Comparison of ENCODE assay signal across 8 cellular contexts in genomic region chr3:16512435-16513140, GRCh38. TPM values are rescaled to one million over a fixed set of nuclear protein-coding genes. Genes with fewer than 3 reads are reported as not detected.
DNase-seq lines count a peak whose midpoint lies in the region; ATAC-seq, FAIRE-seq and TF ChIP-seq lines count a peak whose summit lies in the region.

No MANE protein-coding gene starts in this region.

- no peak overlapping the region for H3K4me2 ChIP-seq in K562 (ENCODE audit: insufficient read depth, low read length)

- no peak overlapping the region for H3K27ac ChIP-seq in K562 (ENCODE audit: extremely low read depth, low read depth, low read length)
- peak overlapping the region; percentile 54 to 62 for H3K27ac ChIP-seq in kidney (ENCODE audit: low read depth in 2 of 2, low read length in 2 of 2)

- no peaks in the 10 kb centered on the region for H3K36me3 ChIP-seq in K562 (ENCODE audit: control insufficient read depth, insufficient read depth, low read length)
- no peaks in the 10 kb centered on the region for H3K36me3 ChIP-seq in kidney (ENCODE audit: control insufficient read depth in 1 of 2, insufficient read depth in 2 of 2, low read length in 2 of 2)

- DNase-seq in NCI-H146 (lab: John Stamatoyannopoulos, UW) = peak; percentile 54
- DNase-seq in NCI-H146 treated with DMSO at 0.1 percent for 48 hours (lab: John Stamatoyannopoulos, UW; ENCODE audit: unreplicated experiment) = no peak
- peak; percentile 19 for DNase-seq in T-helper 22 cell (ENCODE audit: low read depth)
- no peak for DNase-seq in K562 (ENCODE audit: extremely low read depth in 1 of 4, low spot score in 3 of 4)
- DNase-seq in kidney = peak; percentile 92
- DNase-seq in stimulated activated CD4-positive, alpha-beta T cell treated with anti-CD3 and anti-CD28 coated beads, Interleukin-2, amount 100 ng/mL, for 4 hours (ENCODE audit: low read depth) = peak; percentile 35
- no peak for DNase-seq in HEK293T (ENCODE audit: extremely low spot score)

- H3K79me2 ChIP-seq in K562 (ENCODE audit: control insufficient read depth, insufficient read depth, low read length) = no peaks in the 10 kb centered on the region

- TF ChIP-seq POLR2A in K562 (conservative IDR thresholded peaks at IDR 0.05) = no peak

- H3K9ac ChIP-seq in K562 (ENCODE audit: insufficient read depth in 1 of 2, low read depth in 2 of 2, low read length in 2 of 2) = no peak overlapping the region
- peak overlapping the region; percentile 4 to 76 for H3K9ac ChIP-seq in kidney (ENCODE audit: low read length in 2 of 2)

- H4K20me1 ChIP-seq in K562 (replicated peaks; ENCODE audit: control insufficient read depth, insufficient read depth, low read length) = no peaks in the 10 kb centered on the region

- H3K4me1 ChIP-seq in K562 (replicated peaks in 1 of 2; ENCODE audit: control insufficient read depth in 2 of 2, insufficient read depth in 2 of 2, low read length in 2 of 2) (peaks cover 0 to 15% of the 10 kb centered on the region in 2 experiments; a peak in 2 of 5 replicates), kidney (ENCODE audit: control insufficient read depth in 1 of 2, insufficient read depth in 1 of 2, low read depth in 1 of 2, low read length in 2 of 2) (peaks cover 8% of the 10 kb centered on the region in 2 donors)

- TF ChIP-seq RAD21 in K562 (CRISPR knock-in tag; conservative IDR thresholded peaks at IDR 0.05 in 1 of 2, IDR thresholded peaks at IDR 0.05 in 1 of 2) = no peak

- H3K4me3 ChIP-seq in K562 = no peak overlapping the region
- H3K4me3 ChIP-seq in kidney (ENCODE audit: low read length in 2 of 2) = peak overlapping the region; percentile 67 to 81

- H3K9me1 ChIP-seq in K562 (ENCODE audit: control insufficient read depth, insufficient read depth, low read length) = no peaks in the 10 kb centered on the region

- in situ Hi-C loops in K562 (cut with MboI) = no loop called here

- TF ChIP-seq CTCF in K562 (IDR thresholded peaks at IDR 0.05 in 2 of 3, conservative IDR thresholded peaks at IDR 0.05 in 1 of 3; ENCODE audit: insufficient read depth in 2 of 3, low read depth in 1 of 3, low read length in 3 of 3) = no peak
- no peak for TF ChIP-seq CTCF in kidney (IDR thresholded peaks at IDR 0.05; ENCODE audit: borderline replicate concordance, extremely low read depth, insufficient read depth)

- no peak overlapping the region for H2AFZ ChIP-seq in K562 (ENCODE audit: low read depth, low read length)

- POLR2A ChIA-PET in K562 (lab: Yijun Ruan, JAX) (no interaction called here), HEK293T (lab: Yijun Ruan, JAX) (interaction anchor here (1.0 kb wide), 1 partner anchor 18 kb away, joined by 3 read pairs; no protein-coding TSS in a partner anchor)

- no TSS peak for BruUV-seq in K562 (replicated peaks; lab: Mats Ljungman, UMichigan)

- intact Hi-C loops in K562 (cut with micrococcal nuclease) = no loop called here
- intact Hi-C loops in kidney (cut with DNase I) = no loop called here

- FAIRE-seq in K562 (lab: Jason Lieb, UNC) (no peak), kidney (lab: Jason Lieb, UNC) (no peak)

- CTCF ChIA-PET in K562 (lab: Yijun Ruan, JAX; ENCODE audit: low intra/inter-chr PET ratio) (no interaction called here), HEK293T (lab: Yijun Ruan, JAX) (interaction anchor here (1.5 kb wide), 1 partner anchor 222 kb away, joined by 6 read pairs; no protein-coding TSS in a partner anchor)

- 16% methylated on average over 37 of the region's 37 CpGs for WGBS in K562 (ENCODE audit: insufficient coverage, low coverage, missing lambda C conversion rate)

- peaks cover 45 to 57% of the 10 kb centered on the region in 2 experiments for H3K27me3 ChIP-seq in K562 (ENCODE audit: control insufficient read depth in 2 of 2, insufficient read depth in 2 of 2, low read length in 2 of 2)

- TF ChIP-seq EP300 in K562 (IDR thresholded peaks at IDR 0.05; ENCODE audit: low read length) = no peak

- H3K9me3 ChIP-seq in K562 (replicated peaks; ENCODE audit: control insufficient read depth, insufficient read depth, low read depth, low read length) = no peaks in the 10 kb centered on the region
- no peaks in the 10 kb centered on the region for H3K9me3 ChIP-seq in kidney (ENCODE audit: control insufficient read depth in 1 of 2, low read length in 2 of 2)

- ATAC-seq in HG03097 (IDR thresholded peaks at IDR 0.05; ENCODE audit: low FRiP score, unreplicated experiment) (peak; percentile 13), K562 (no peak)

TF ChIP-seq in K562, 482 proteins besides CTCF, POLR2A, EP300 and RAD21:
- TF ChIP-seq POLR2B (IDR thresholded peaks at IDR 0.05; ENCODE audit: low read depth, partially characterized antibody) (no peak), ARID1B (IDR thresholded peaks at IDR 0.05) (no peak), POLR2AphosphoS2 (IDR thresholded peaks at IDR 0.05; ENCODE audit: low read length) (no peak), CREB3 (tag; conservative IDR thresholded peaks at IDR 0.05; ENCODE audit: low read depth) (no peak), HDAC6 (IDR thresholded peaks at IDR 0.05; ENCODE audit: low read depth, low read length) (0 out of 2 replicates have a peak, but pooled peaks have one; percentile 36), CBX5 (IDR thresholded peaks at IDR 0.05; ENCODE audit: borderline replicate concordance, low read depth) (no peak), ZNF165 (CRISPR knock-in tag; IDR thresholded peaks at IDR 0.05; ENCODE audit: borderline replicate concordance) (no peak)

TF ChIP-seq in HEK293T, 16 proteins besides CTCF, POLR2A, EP300 and RAD21:
- TF ChIP-seq ZNF384 (IDR thresholded peaks at IDR 0.05) (no peak), PKNOX1 (IDR thresholded peaks at IDR 0.05) (no peak), SP1 (IDR thresholded peaks at IDR 0.05) (no peak), SUZ12 (IDR thresholded peaks at IDR 0.05) (no peak), L3MBTL2 (conservative IDR thresholded peaks at IDR 0.05) (no peak), LEF1 (IDR thresholded peaks at IDR 0.05; ENCODE audit: borderline replicate concordance) (no peak), FOXA1 (IDR thresholded peaks at IDR 0.05) (no peak)

RNA-seq across cellular contexts. Expression of gene RFTN1, which starts 0.9 kb away (rescaled TPM):
- not detected in 2 replicates for total RNA-seq in K562 (2011; cell fraction: chromatin; rRNA removed; ENCODE audit: low replicate concordance)
- not detected in 2 replicates for total RNA-seq in K562 (2011; cell fraction: nucleolus; rRNA removed)
- total RNA-seq in K562 (2011; cell fraction: nucleoplasm; rRNA removed) = not detected in 2 replicates
- total RNA-seq in K562 (2014; rRNA removed) (not detected in 2 replicates), K562 (2014; rRNA removed; fragmentation: Illumina TruSeq; extraction: Trizol) (not detected in 2 replicates), K562 (2015; rRNA removed; fragmentation: Illumina TruSeq; extraction: Trizol) (not detected in 2 replicates), K562 (2021) (0.29 and 0.51 TPM in 2 replicates), kidney (34.1 TPM)
- polyA plus RNA-seq in K562 (2011; rRNA removed) (not detected in 2 replicates), K562 (2014; fragmentation: Illumina TruSeq; extraction: Trizol) (not detected in 2 replicates), K562 (2014; fragmentation: Nextera tagmentation; extraction: Ambion mirVana) (under 1 TPM in 1 of 2 experiments, not detected in 1; 0.08 TPM), K562 (2014; rRNA removed) (0.11 TPM in 1 of 2 replicates, not detected in the other), kidney (ENCODE audit: insufficient read depth, low read depth, low replicate concordance) (15.3 TPM)
- polyA plus RNA-seq in K562 (2011; cell fraction: cytosol; rRNA removed) = not detected in 2 replicates
- not detected in 2 replicates for polyA plus RNA-seq in K562 (2011; cell fraction: nucleus; rRNA removed)
- 0.14 and 0.19 TPM in 2 replicates for polyA plus RNA-seq in K562 (2012)
- polyA minus RNA-seq in K562 (2011; rRNA and poly(A)+ RNA removed) = not detected in 2 replicates
- polyA minus RNA-seq in K562 (2011; cell fraction: cytosol; rRNA and poly(A)+ RNA removed) = not detected in 2 replicates
- not detected in 2 replicates for polyA minus RNA-seq in K562 (2011; cell fraction: nucleus; rRNA and poly(A)+ RNA removed)

Comparison
In these comparisons a context has a peak if more than half of its experiments do, and no peak if none do; other contexts are left out.
1. DNase-seq: peak in NCI-H146 (single experiment), T-helper 22 cell (single experiment), kidney (single experiment) and stimulated activated CD4-positive, alpha-beta T cell treated with anti-CD3 and anti-CD28 coated beads, Interleukin-2, amount 100 ng/mL, for 4 hours (single experiment); none in NCI-H146 treated with DMSO at 0.1 percent for 48 hours (single experiment), K562 (0 of 4) and HEK293T (single experiment).
2. H3K9ac ChIP-seq: peak in kidney (2 of 2); none in K562 (0 of 2).
3. RNA of gene RFTN1, which starts 0.9 kb away (total RNA-seq): 34.1 TPM in kidney (single experiment); 0.29 to 0.51 TPM in K562; every median in the first group is over 10 times any median in the second.